8 cellular contexts compared by ENCODE assay signal in genomic region chr19:12295191-12295590, GRCh38. TPM values are rescaled to one million over a fixed set of nuclear protein-coding genes. Genes with fewer than 3 reads are reported as not detected.
A peak's percentile ranks its signal among the peaks of the same experiment; 100 is the strongest.
DNase-seq lines count a peak whose midpoint lies in the region; ATAC-seq and TF ChIP-seq lines count a peak whose summit lies in the region.

No MANE protein-coding gene starts in this region.

- H3K9me3 Mint-ChIP-seq in CD4-positive, alpha-beta T cell: no peaks in the 10 kb centered on the region
- H3K9me3 Mint-ChIP-seq in dendritic cell treated with granulocyte-macrophage colony-stimulating factor and Interleukin-4, amounts not matched to agents 40 ng/mL and 50 ng/mL, for 4 days: no peaks in the 10 kb centered on the region
- H3K9me3 Mint-ChIP-seq in neural crest cell: no peaks in the 10 kb centered on the region

- no peaks in the 10 kb centered on the region for H3K36me3 ChIP-seq in HUES6 (ENCODE audit: control insufficient read depth, insufficient read depth, low read length)

- H3K9ac ChIP-seq in HUES6 (ENCODE audit: low read length): no peak overlapping the region

- peak overlapping the region; percentile 99 for H3K27ac Mint-ChIP-seq in CD4-positive, alpha-beta T cell
- H3K27ac Mint-ChIP-seq in dendritic cell treated with granulocyte-macrophage colony-stimulating factor and Interleukin-4, amounts not matched to agents 40 ng/mL and 50 ng/mL, for 4 days: peak overlapping the region; percentile 92
- peak overlapping the region; percentile 97 for H3K27ac Mint-ChIP-seq in neural crest cell (ENCODE audit: unreplicated experiment)

- H3K36me3 Mint-ChIP-seq in CD4-positive, alpha-beta T cell (ENCODE audit: low read depth): peaks cover 33% of the 10 kb centered on the region
- peaks cover 25% of the 10 kb centered on the region for H3K36me3 Mint-ChIP-seq in dendritic cell treated with granulocyte-macrophage colony-stimulating factor and Interleukin-4, amounts not matched to agents 40 ng/mL and 50 ng/mL, for 4 days (ENCODE audit: low read depth)
- peaks cover 6% of the 10 kb centered on the region for H3K36me3 Mint-ChIP-seq in neural crest cell (ENCODE audit: low read depth)

- no peak for ATAC-seq in CD4-positive, alpha-beta T cell (ENCODE audit: poor library complexity)

- no peaks in the 10 kb centered on the region for H3K9me3 ChIP-seq in CD4-positive, alpha-beta T cell (ENCODE audit: control insufficient read depth, low read length)
- H3K9me3 ChIP-seq in HUES6 (ENCODE audit: control insufficient read depth, insufficient read depth, low read depth, low read length): peaks cover 19% of the 10 kb centered on the region; the same call in 1 of the 2 replicates

- DNase-seq in CD4-positive, alpha-beta T cell: no peak
- DNase-seq in neural crest cell (ENCODE audit: low read depth, low spot score): no peak
- no peak for DNase-seq in COLO668 (lab: John Stamatoyannopoulos, UW; ENCODE audit: unreplicated experiment)
- no peak for DNase-seq in stimulated activated CD4-positive, alpha-beta T cell treated with anti-CD3 and anti-CD28 coated beads, Interleukin-15, amount 100 ng/mL, for 24 hours
- no peak for DNase-seq in NCI-H345 treated with DMSO at 0.1 percent for 48 hours (lab: John Stamatoyannopoulos, UW; ENCODE audit: unreplicated experiment)
- DNase-seq in retina: no peak

- peak overlapping the region; percentile 78 for H3K27ac ChIP-seq in CD4-positive, alpha-beta T cell (ENCODE audit: low read depth, low read length)
- H3K27ac ChIP-seq in HUES6 (ENCODE audit: low read depth, low read length): no peak overlapping the region

- CTCF ChIA-PET in CD4-positive, alpha-beta T cell (lab: Charles Lee): no interaction called here

- POLR2A ChIA-PET in CD4-positive, alpha-beta T cell (lab: Charles Lee): interaction anchor here (0.7 to 4.9 kb wide), 9 partner anchors 17 to 371 kb away, joined by 3 to 64 read pairs (median 4); partner anchors contain the start of genes ZNF136, ZNF442, ZNF563 and ZNF564

- no peak for TF ChIP-seq CTCF in CD4-positive, alpha-beta T cell (IDR thresholded peaks at IDR 0.05)
- TF ChIP-seq CTCF in neural crest cell (conservative IDR thresholded peaks at IDR 0.05): no peak

- no peaks in the 10 kb centered on the region for H3K27me3 Mint-ChIP-seq in CD4-positive, alpha-beta T cell
- H3K27me3 Mint-ChIP-seq in dendritic cell treated with granulocyte-macrophage colony-stimulating factor and Interleukin-4, amounts not matched to agents 40 ng/mL and 50 ng/mL, for 4 days: peaks cover 5% of the 10 kb centered on the region
- no peaks in the 10 kb centered on the region for H3K27me3 Mint-ChIP-seq in neural crest cell (ENCODE audit: low read depth)

- peak overlapping the region; percentile 83 for H3K4me3 ChIP-seq in HUES6 (ENCODE audit: low read depth, low read length)

- H3K4me1 Mint-ChIP-seq in CD4-positive, alpha-beta T cell (ENCODE audit: low read depth): peaks cover 35% of the 10 kb centered on the region
- peaks cover 21% of the 10 kb centered on the region for H3K4me1 Mint-ChIP-seq in dendritic cell treated with granulocyte-macrophage colony-stimulating factor and Interleukin-4, amounts not matched to agents 40 ng/mL and 50 ng/mL, for 4 days (ENCODE audit: low read depth)
- H3K4me1 Mint-ChIP-seq in neural crest cell: peaks cover 25% of the 10 kb centered on the region

- H3K4me3 Mint-ChIP-seq in CD4-positive, alpha-beta T cell: peak overlapping the region; percentile 93
- peak overlapping the region; percentile 100 for H3K4me3 Mint-ChIP-seq in dendritic cell treated with granulocyte-macrophage colony-stimulating factor and Interleukin-4, amounts not matched to agents 40 ng/mL and 50 ng/mL, for 4 days
- peak overlapping the region; percentile 98 for H3K4me3 Mint-ChIP-seq in neural crest cell

- no peaks in the 10 kb centered on the region for H3K4me1 ChIP-seq in HUES6 (ENCODE audit: control insufficient read depth, insufficient read depth, low read length)

- H3K27me3 ChIP-seq in CD4-positive, alpha-beta T cell (ENCODE audit: control insufficient read depth, insufficient read depth, low read length): no peaks in the 10 kb centered on the region
- no peaks in the 10 kb centered on the region for H3K27me3 ChIP-seq in HUES6 (ENCODE audit: control insufficient read depth, insufficient read depth, low read length)

- intact Hi-C loops in CD4-positive, alpha-beta T cell (cut with DNase I, micrococcal nuclease): loop anchor here (2.0 to 10.0 kb wide), 3 partner anchors 90 to 146 kb away; partner anchors contain the start of genes ZNF136 (in 1 of the 2) and ZNF443 (in 1 of the 2)
- intact Hi-C loops in dendritic cell treated with granulocyte-macrophage colony-stimulating factor and Interleukin-4, amounts not matched to agents 40 ng/mL and 50 ng/mL, for 4 days (cut with micrococcal nuclease): loop anchor here (2.0 kb wide), 2 partner anchors 132 to 146 kb away; partner anchors contain the start of genes ZNF136 and ZNF443

RNA-seq across cellular contexts. Expression of gene ZNF44, which starts 0.5 kb away (rescaled TPM):
- 10 to 100 TPM; 30.4 to 31.4 TPM for total RNA-seq in CD4-positive, alpha-beta T cell
- 5.5 and 5.8 TPM in 2 replicates for total RNA-seq in neural crest cell

RNA-seq across cellular contexts. Expression of gene ZNF563, which starts 38.2 kb away (rescaled TPM):
- total RNA-seq in CD4-positive, alpha-beta T cell: 1 to 10 TPM; 4.5 to 5.1 TPM
- 1.6 and 2.4 TPM in 2 replicates for total RNA-seq in neural crest cell
